Comparison of ENCODE assay signal across 8 cellular contexts in genomic region chr20:33673411-33674293, GRCh38. TPM values are rescaled to one million over a fixed set of nuclear protein-coding genes. Genes with fewer than 3 reads are reported as not detected.
DNase-seq lines count a peak whose midpoint lies in the region; ATAC-seq, FAIRE-seq and TF ChIP-seq lines count a peak whose summit lies in the region.

No MANE protein-coding gene starts in this region.

- H3K4me1 ChIP-seq in PC-3 (ENCODE audit: insufficient read depth, low read length): peaks cover 21% of the 10 kb centered on the region
- H3K4me1 ChIP-seq in H1 (replicated peaks in 1 of 4; ENCODE audit: control insufficient read depth in 3 of 4, insufficient read depth in 4 of 4, low read length in 3 of 4): peaks cover 0 to 22% (median 11%) of the 10 kb centered on the region in 4 experiments; a peak in 4 of 7 replicates

- H3K27ac Mint-ChIP-seq in nephron progenitor cell: peak overlapping the region; percentile 68

- no peak overlapping the region for H3K14ac ChIP-seq in H1 (ENCODE audit: insufficient read length)

- H3K4me3 ChIP-seq in AG04449 (ENCODE audit: low read depth, low read length) (peak overlapping the region; percentile 71), PC-3 (ENCODE audit: low read length) (peak overlapping the region; percentile 92), H1 (ENCODE audit: extremely low read depth in 1 of 4, insufficient read depth in 2 of 4, low read depth in 3 of 4, low read length in 4 of 4) (peak overlapping the region; percentile 52 to 77 (median 68))

- no peak overlapping the region for H3K23ac ChIP-seq in H1 (ENCODE audit: insufficient read length)

- no peaks in the 10 kb centered on the region; the same call in 1 of the 2 replicates for H3K79me1 ChIP-seq in H1 (ENCODE audit: low read depth, low read length)

- H3K36me3 ChIP-seq in PC-3 (ENCODE audit: low read depth, low read length): peaks cover 10% of the 10 kb centered on the region
- H3K36me3 ChIP-seq in H1 (ENCODE audit: control insufficient read depth in 2 of 4, insufficient read depth in 4 of 4, low read length in 3 of 4): peaks cover 12 to 24% (median 21%) of the 10 kb centered on the region in 4 experiments; a peak in 7 of 8 replicates

- H4K8ac ChIP-seq in H1 (ENCODE audit: extremely low read depth, insufficient read depth, low read length): peak overlapping the region; percentile 45

- peak overlapping the region; percentile 55; the same call in 1 of the 2 replicates for H2BK12ac ChIP-seq in H1 (ENCODE audit: low read depth, low read length)

- H2BK5ac ChIP-seq in H1 (ENCODE audit: low read depth, low read length): 0 out of 2 replicates have a peak overlapping the region, but pooled peaks have one; percentile 18

- peaks cover 28% of the 10 kb centered on the region for H3K36me3 Mint-ChIP-seq in nephron progenitor cell (ENCODE audit: low read depth)

- TF ChIP-seq RAD21 in H1 (IDR thresholded peaks at IDR 0.05 in 1 of 2, conservative IDR thresholded peaks at IDR 0.05 in 1 of 2; ENCODE audit: low read depth in 2 of 2, low read length in 2 of 2): no peak

- H3K9me3 ChIP-seq in PC-3 (ENCODE audit: low read length): no peaks in the 10 kb centered on the region
- H3K9me3 ChIP-seq in H1 (ENCODE audit: insufficient read depth in 2 of 2, low read depth in 1 of 2, low read length in 1 of 2): no peaks in the 10 kb centered on the region

- H3K27me3 ChIP-seq in PC-3 (ENCODE audit: low read length): no peaks in the 10 kb centered on the region
- H3K27me3 ChIP-seq in H1 (replicated peaks in 1 of 4; ENCODE audit: control insufficient read depth in 3 of 4, extremely low read depth in 1 of 4, insufficient read depth in 3 of 4, low read length in 3 of 4): no peaks in the 10 kb centered on the region

- peak overlapping the region; percentile 84 for H2AFZ ChIP-seq in PC-3 (ENCODE audit: low read length)
- no peak overlapping the region for H2AFZ ChIP-seq in H1 (ENCODE audit: low read length)

- no peaks in the 10 kb centered on the region for H3K9me3 Mint-ChIP-seq in nephron progenitor cell

- H3K4me1 Mint-ChIP-seq in nephron progenitor cell: peaks cover 42% of the 10 kb centered on the region

- no peak for TF ChIP-seq EP300 in H1 (IDR thresholded peaks at IDR 0.05; ENCODE audit: borderline replicate concordance in 1 of 2, low read depth in 2 of 2, low read length in 2 of 2)

- H3K27ac ChIP-seq in PC-3 (ENCODE audit: low read length) (no peak overlapping the region), H1 (ENCODE audit: low read depth, low read length) (no peak overlapping the region; the same call in 1 of the 2 replicates)

- FAIRE-seq in H1 (lab: Jason Lieb, UNC): no peak

- WGBS in H1 (ENCODE audit: extremely low coverage in 1 of 2, insufficient coverage in 1 of 2, insufficient read length in 1 of 2, insufficient replicate concordance in 2 of 2, low coverage in 1 of 2, low lambda C conversion rate in 2 of 2, missing lambda C conversion rate in 1 of 2), 2 experiments: 22% methylated on average over 9 of the region's 29 CpGs; no CpG with 5 or more reads in 1 of the 2 experiments

- H3K9me2 ChIP-seq in PC-3 (replicated peaks; ENCODE audit: low read length): no peaks in the 10 kb centered on the region

- H2BK20ac ChIP-seq in H1 (ENCODE audit: low read length): no peak overlapping the region

- peak overlapping the region; percentile 89 for H4K91ac ChIP-seq in H1 (replicated peaks; ENCODE audit: insufficient read length, low read length)

- TF ChIP-seq POLR2A in H1 (IDR thresholded peaks at IDR 0.05; ENCODE audit: control extremely low read depth in 1 of 2, low read depth in 2 of 2, low read length in 2 of 2): no peak

- peak overlapping the region; percentile 93 for H3K4me3 Mint-ChIP-seq in nephron progenitor cell

- peak overlapping the region; percentile 7 for H4K5ac ChIP-seq in H1 (ENCODE audit: insufficient read length, low read depth, low read length)

- peaks cover 5% of the 10 kb centered on the region for H3F3A ChIP-seq in PC-3 (ENCODE audit: low read length, unreplicated experiment)

- H3K4me2 ChIP-seq in PC-3 (ENCODE audit: low read length): peak overlapping the region; percentile 88
- peak overlapping the region; percentile 85 to 97 for H3K4me2 ChIP-seq in H1 (ENCODE audit: insufficient read depth in 1 of 2, low read depth in 2 of 2, low read length in 2 of 2)

- no peak for TF ChIP-seq CTCF in AG04449 (IDR thresholded peaks at IDR 0.05; ENCODE audit: insufficient read depth, low read length, missing control alignments)
- TF ChIP-seq CTCF in PC-3 (conservative IDR thresholded peaks at IDR 0.05; ENCODE audit: low read depth, low read length): no peak
- TF ChIP-seq CTCF in H1 (IDR thresholded peaks at IDR 0.05; ENCODE audit: control extremely low read depth in 1 of 3, insufficient read depth in 1 of 3, low read depth in 1 of 3, low read length in 3 of 3): no peak
- no peak for TF ChIP-seq CTCF in nephron progenitor cell (IDR thresholded peaks at IDR 0.05)

- peaks cover 13% of the 10 kb centered on the region for H3K23me2 ChIP-seq in H1 (ENCODE audit: low read depth, low read length)

- CTCF ChIA-PET in AG04449 (lab: Yijun Ruan, JAX): no interaction called here
- CTCF ChIA-PET in PC-3 (lab: Charles Lee): interaction anchor here (0.6 kb wide), 1 partner anchor 370 kb away, joined by 4 read pairs; no protein-coding TSS in a partner anchor
- CTCF ChIA-PET in H1 (lab: Charles Lee; ENCODE audit: partially characterized antibody): interaction anchor here (1.0 to 1.8 kb wide), 4 partner anchors 9 to 20 kb away, joined by 3 to 6 read pairs (median 4); partner anchors contain the start of gene E2F1

- H4K20me1 ChIP-seq in PC-3 (ENCODE audit: low read length) (no peaks in the 10 kb centered on the region), H1 (replicated peaks in 1 of 2; ENCODE audit: control insufficient read depth in 1 of 2, insufficient read depth in 2 of 2, low read length in 2 of 2) (peaks cover 0 to 27% of the 10 kb centered on the region in 2 experiments)

- H3K79me2 ChIP-seq in PC-3 (ENCODE audit: low read length) (peaks cover 27% of the 10 kb centered on the region), H1 (ENCODE audit: control insufficient read depth in 1 of 2, insufficient read depth in 2 of 2, low read length in 2 of 2) (no peaks in the 10 kb centered on the region)

- peak overlapping the region; percentile 71; the same call in 1 of the 2 replicates for H2AK5ac ChIP-seq in H1 (ENCODE audit: low read depth, low read length)

- POLR2A ChIA-PET in AG04449 (lab: Yijun Ruan, JAX): no interaction called here
- POLR2A ChIA-PET in PC-3 (lab: Charles Lee; ENCODE audit: unreplicated experiment): no interaction called here
- POLR2A ChIA-PET in H1 (lab: Charles Lee; ENCODE audit: partially characterized antibody): interaction anchor here (1.1 to 17.9 kb wide), 5 partner anchors 5 to 46 kb away, joined by 3 to 245 read pairs (median 10); partner anchors contain the start of genes ACTL10, C20orf144, NECAB3 and PXMP4

- peak overlapping the region; percentile 46; the same call in 1 of the 2 replicates for H2BK15ac ChIP-seq in H1 (ENCODE audit: low read length)

- H3K27me3 Mint-ChIP-seq in nephron progenitor cell (ENCODE audit: low read depth, poor library complexity): no peaks in the 10 kb centered on the region

- ATAC-seq in GM19023 (IDR thresholded peaks at IDR 0.05; ENCODE audit: unreplicated experiment) (peak; percentile 52), PC-3 (peak; percentile 57)

- H3K56ac ChIP-seq in H1 (replicated peaks; ENCODE audit: insufficient read length, low read depth, low read length): peak overlapping the region; percentile 72

- no peak overlapping the region for H2BK120ac ChIP-seq in H1 (replicated peaks; ENCODE audit: low read depth, low read length)

- peak overlapping the region; percentile 85 for H3K9ac ChIP-seq in PC-3 (ENCODE audit: low read length)
- peak overlapping the region; percentile 34 to 75 (median 65); a peak in 6 of 7 replicates for H3K9ac ChIP-seq in H1 (replicated peaks in 1 of 4; ENCODE audit: extremely low read depth in 1 of 4, low read depth in 3 of 4, low read length in 3 of 4)

- no TSS peak for BruUV-seq in PC-3 (replicated peaks; lab: Mats Ljungman, UMichigan)

- intact Hi-C loops in PC-3 (cut with micrococcal nuclease): loop anchor here (5.0 kb wide), 1 partner anchor 59 kb away; the partner anchor contains the start of gene ZNF341

- peak overlapping the region; percentile 87 for H3K4ac ChIP-seq in H1 (replicated peaks; ENCODE audit: insufficient read length, low read depth, low read length)

- DNase-seq in AG04449 (ENCODE audit: low read depth, low spot score) (no peak), PC-3 (peak; percentile 31), H1 (ENCODE audit: low read depth in 1 of 2, low spot score in 2 of 2) (no peak), nephron progenitor cell (no peak), cerebellar nuclear complex (lab: John Stamatoyannopoulos, UW) (no peak), DMS153 (lab: John Stamatoyannopoulos, UW) (no peak), DMS153 treated with DMSO at 0.1 percent for 48 hours (lab: John Stamatoyannopoulos, UW; ENCODE audit: unreplicated experiment) (no peak)

- H3K18ac ChIP-seq in H1 (ENCODE audit: extremely low read depth, low read length): peak overlapping the region; percentile 32; the same call in 1 of the 2 replicates

RNA-seq across cellular contexts. Expression of gene NECAB3, which starts 0.6 kb away (rescaled TPM):
- total RNA-seq in PC-3 (2014; rRNA removed): 41.2 and 43.5 TPM in 2 replicates
- 19.7 and 20.5 TPM in 2 replicates for total RNA-seq in H1 (2021; fragmentation: NEBNext Ultra II Directional; extraction: Animal tissue kit (Norgen Biotek cat#: 25700))
- polyA plus RNA-seq in H1 (2011; rRNA removed): 46.2 and 72.6 TPM in 2 replicates
- polyA plus RNA-seq in H1 (2011; cell fraction: cytosol; rRNA removed): 39.5 TPM
- 101 TPM for polyA plus RNA-seq in H1 (2011; cell fraction: nucleus; rRNA removed)
- polyA plus RNA-seq in H1 (2012, experiment 1 of 2): 13.8 to 22.6 TPM (median 18.4 TPM) in 4 replicates
- 15.9 TPM for polyA plus RNA-seq in H1 (2012, experiment 2 of 2)
- 12.2 TPM for polyA plus RNA-seq in H1 (2013, experiment 1 of 2)
- polyA plus RNA-seq in H1 (2013, experiment 2 of 2): 10.7 TPM
- polyA minus RNA-seq in H1 (2011; rRNA and poly(A)+ RNA removed): 20.5 and 23.8 TPM in 2 replicates
- polyA minus RNA-seq in H1 (2011; cell fraction: cytosol; rRNA and poly(A)+ RNA removed): 15.6 TPM
- polyA minus RNA-seq in H1 (2011; cell fraction: nucleus; rRNA and poly(A)+ RNA removed): 39.6 TPM

RNA-seq across cellular contexts. Expression of gene ACTL10, which starts 6.9 kb away (rescaled TPM):
- 1.6 and 2.8 TPM in 2 replicates for total RNA-seq in PC-3 (2014; rRNA removed)
- not detected in 2 replicates for total RNA-seq in H1 (2021; fragmentation: NEBNext Ultra II Directional; extraction: Animal tissue kit (Norgen Biotek cat#: 25700))
- polyA plus RNA-seq in H1 (2011; rRNA removed): 0.20 and 0.26 TPM in 2 replicates
- 0.25 TPM for polyA plus RNA-seq in H1 (2011; cell fraction: cytosol; rRNA removed)
- polyA plus RNA-seq in H1 (2011; cell fraction: nucleus; rRNA removed): 0.33 TPM
- 0.11 to 0.18 TPM (median 0.12 TPM) in 3 of 4 replicates, not detected in the other for polyA plus RNA-seq in H1 (2012, experiment 1 of 2)
- polyA plus RNA-seq in H1 (2012, experiment 2 of 2): 0.30 TPM
- polyA plus RNA-seq in H1 (2013, experiment 1 of 2): 0.08 TPM
- 0.04 TPM for polyA plus RNA-seq in H1 (2013, experiment 2 of 2)
- polyA minus RNA-seq in H1 (2011; rRNA and poly(A)+ RNA removed): 0.07 and 0.09 TPM in 2 replicates
- not detected for polyA minus RNA-seq in H1 (2011; cell fraction: cytosol; rRNA and poly(A)+ RNA removed)
- polyA minus RNA-seq in H1 (2011; cell fraction: nucleus; rRNA and poly(A)+ RNA removed): 1.7 TPM

RNA-seq across cellular contexts. Expression of gene C20orf144, which starts 11.5 kb away (rescaled TPM):
- 0.17 TPM in 1 of 2 replicates, not detected in the other for total RNA-seq in PC-3 (2014; rRNA removed)
- 0.23 and 0.24 TPM in 2 replicates for total RNA-seq in H1 (2021; fragmentation: NEBNext Ultra II Directional; extraction: Animal tissue kit (Norgen Biotek cat#: 25700))
- polyA plus RNA-seq in H1 (2011; rRNA removed): 0.21 and 0.24 TPM in 2 replicates
- 0.23 TPM for polyA plus RNA-seq in H1 (2011; cell fraction: cytosol; rRNA removed)
- 0.27 TPM for polyA plus RNA-seq in H1 (2011; cell fraction: nucleus; rRNA removed)
- polyA plus RNA-seq in H1 (2012, experiment 1 of 2): 0.27 to 0.36 TPM (median 0.33 TPM) in 4 replicates
- 0.13 TPM for polyA plus RNA-seq in H1 (2012, experiment 2 of 2)
- 0.12 TPM for polyA plus RNA-seq in H1 (2013, experiment 1 of 2)
- 0.07 TPM for polyA plus RNA-seq in H1 (2013, experiment 2 of 2)
- polyA minus RNA-seq in H1 (2011; rRNA and poly(A)+ RNA removed): 0.27 and 0.79 TPM in 2 replicates
- not detected for polyA minus RNA-seq in H1 (2011; cell fraction: cytosol; rRNA and poly(A)+ RNA removed)
- polyA minus RNA-seq in H1 (2011; cell fraction: nucleus; rRNA and poly(A)+ RNA removed): 1.7 TPM

RNA-seq across cellular contexts. Expression of gene E2F1, which starts 12.5 kb away (rescaled TPM):
- total RNA-seq in PC-3 (2014; rRNA removed): 63.7 and 72.2 TPM in 2 replicates
- total RNA-seq in H1 (2021; fragmentation: NEBNext Ultra II Directional; extraction: Animal tissue kit (Norgen Biotek cat#: 25700)): 35.3 and 35.8 TPM in 2 replicates
- 33.4 and 56.3 TPM in 2 replicates for polyA plus RNA-seq in H1 (2011; rRNA removed)
- 44.6 TPM for polyA plus RNA-seq in H1 (2011; cell fraction: cytosol; rRNA removed)
- polyA plus RNA-seq in H1 (2011; cell fraction: nucleus; rRNA removed): 121 TPM
- polyA plus RNA-seq in H1 (2012, experiment 1 of 2): 32.0 to 45.5 TPM (median 42.4 TPM) in 4 replicates
- polyA plus RNA-seq in H1 (2012, experiment 2 of 2): 36.8 TPM
- 25.5 TPM for polyA plus RNA-seq in H1 (2013, experiment 1 of 2)
- polyA plus RNA-seq in H1 (2013, experiment 2 of 2): 23.3 TPM
- 21.5 and 26.8 TPM in 2 replicates for polyA minus RNA-seq in H1 (2011; rRNA and poly(A)+ RNA removed)
- 17.8 TPM for polyA minus RNA-seq in H1 (2011; cell fraction: cytosol; rRNA and poly(A)+ RNA removed)
- polyA minus RNA-seq in H1 (2011; cell fraction: nucleus; rRNA and poly(A)+ RNA removed): 22.2 TPM

RNA-seq across cellular contexts. Expression of gene PXMP4, which starts 46.5 kb away (rescaled TPM):
- not detected in 2 replicates for total RNA-seq in PC-3 (2014; rRNA removed)
- total RNA-seq in H1 (2021; fragmentation: NEBNext Ultra II Directional; extraction: Animal tissue kit (Norgen Biotek cat#: 25700)): 3.3 and 4.1 TPM in 2 replicates
- polyA plus RNA-seq in H1 (2011; rRNA removed): 3.4 and 5.5 TPM in 2 replicates
- 3.4 TPM for polyA plus RNA-seq in H1 (2011; cell fraction: cytosol; rRNA removed)
- polyA plus RNA-seq in H1 (2011; cell fraction: nucleus; rRNA removed): 3.8 TPM
- 1.6 to 3.5 TPM (median 2.6 TPM) in 4 replicates for polyA plus RNA-seq in H1 (2012, experiment 1 of 2)
- polyA plus RNA-seq in H1 (2012, experiment 2 of 2): 1.7 TPM
- polyA plus RNA-seq in H1 (2013, experiment 1 of 2): 3.2 TPM
- polyA plus RNA-seq in H1 (2013, experiment 2 of 2): 3.3 TPM
- 3.6 and 4.1 TPM in 2 replicates for polyA minus RNA-seq in H1 (2011; rRNA and poly(A)+ RNA removed)
- polyA minus RNA-seq in H1 (2011; cell fraction: cytosol; rRNA and poly(A)+ RNA removed): 1.4 TPM
- 1.1 TPM for polyA minus RNA-seq in H1 (2011; cell fraction: nucleus; rRNA and poly(A)+ RNA removed)
